18 cellular contexts compared by ENCODE assay signal in genomic region chrX:31209005-31209612, GRCh38.
DNase-seq lines count a peak whose midpoint lies in the region; ATAC-seq and TF ChIP-seq lines count a peak whose summit lies in the region.
"Had no signal": no experiment of that assay in that cellular context is flagged by ENCODE, and none has a peak within 500 bp of the region (broad histone marks: within the 10 kb centered on the region; RNA-seq: fewer than 3 reads in every experiment).

No MANE protein-coding gene starts in this region.

- peaks cover 0 to 4% (median 0%) of the 10 kb centered on the region in 7 donors for H3K4me1 Mint-ChIP-seq in naive thymus-derived CD4-positive, alpha-beta T cell
- H3K4me1 Mint-ChIP-seq: B cell had no signal

- H3K36me3 ChIP-seq in BJ (ENCODE audit: control insufficient read depth, insufficient read depth, low read length) (no peaks in the 10 kb centered on the region), brain microvascular endothelial cell (replicated peaks) (no peaks in the 10 kb centered on the region)
- no peaks in the 10 kb centered on the region for H3K36me3 ChIP-seq in effector memory CD4-positive, alpha-beta T cell (ENCODE audit: control insufficient read depth, insufficient read depth, low read length)
- H3K36me3 ChIP-seq in naive thymus-derived CD4-positive, alpha-beta T cell (ENCODE audit: control insufficient read depth in 2 of 3, insufficient read depth in 3 of 3, low read length in 3 of 3), result no peaks in the 10 kb centered on the region

- H3K27me3 ChIP-seq in BJ (ENCODE audit: control insufficient read depth, insufficient read depth, low read length), result no peaks in the 10 kb centered on the region
- H3K27me3 ChIP-seq in brain microvascular endothelial cell (replicated peaks), result no peaks in the 10 kb centered on the region
- peaks cover 2% of the 10 kb centered on the region for H3K27me3 ChIP-seq in effector memory CD4-positive, alpha-beta T cell (replicated peaks; ENCODE audit: control insufficient read depth, insufficient read depth, low read length, poor library complexity, severe bottlenecking)
- H3K27me3 ChIP-seq in naive thymus-derived CD4-positive, alpha-beta T cell (ENCODE audit: control insufficient read depth in 2 of 2, insufficient read depth in 2 of 2, low read length in 2 of 2), result no peaks in the 10 kb centered on the region

- no peaks in the 10 kb centered on the region for H3K9me3 ChIP-seq in effector memory CD4-positive, alpha-beta T cell (ENCODE audit: control insufficient read depth, low read length)
- H3K9me3 ChIP-seq in naive thymus-derived CD4-positive, alpha-beta T cell (ENCODE audit: control insufficient read depth in 2 of 3, low read length in 3 of 3), result no peaks in the 10 kb centered on the region

- H3K27ac ChIP-seq in brain microvascular endothelial cell, result peak overlapping the region; percentile 23
- H3K27ac ChIP-seq in effector memory CD4-positive, alpha-beta T cell (ENCODE audit: insufficient read depth, low read length, poor library complexity, severe bottlenecking), result no peak overlapping the region
- no peak overlapping the region for H3K27ac ChIP-seq in naive thymus-derived CD4-positive, alpha-beta T cell (ENCODE audit: low read depth, low read length)

- H3K4me1 ChIP-seq in effector memory CD4-positive, alpha-beta T cell (ENCODE audit: control insufficient read depth, insufficient read depth, low read length, poor library complexity, severe bottlenecking), result no peaks in the 10 kb centered on the region
- no peaks in the 10 kb centered on the region for H3K4me1 ChIP-seq in naive thymus-derived CD4-positive, alpha-beta T cell (ENCODE audit: control insufficient read depth in 2 of 2, insufficient read depth in 2 of 2, low read length in 2 of 2)

- CTCF ChIA-PET in BJ (lab: Yijun Ruan, JAX), result interaction anchor here (1.1 kb wide), 1 partner anchor 437 kb away, joined by 5 read pairs; no protein-coding TSS in a partner anchor
- CTCF ChIA-PET in naive thymus-derived CD4-positive, alpha-beta T cell (lab: Charles Lee), result no interaction called here

- H3K4me3 Mint-ChIP-seq in naive thymus-derived CD4-positive, alpha-beta T cell, result no peak overlapping the region
- H3K4me3 Mint-ChIP-seq: activated naive CD8-positive, alpha-beta T cell; B cell; H9; T-helper 1 cell treated with Interleukin-12 subunit alpha and Interleukin-12 subunit beta and Interleukin-4 antibody, amounts not matched to agents 30 μg/mL and 1 μg/mL, for 36 hours had no signal

- TF ChIP-seq CTCF in BJ (IDR thresholded peaks at IDR 0.05; ENCODE audit: insufficient read depth, low read depth, low read length) (no peak), brain microvascular endothelial cell (IDR thresholded peaks at IDR 0.05; ENCODE audit: low read depth, low read length, missing control alignments) (no peak), GM10266 (IDR thresholded peaks at IDR 0.05; ENCODE audit: control insufficient read depth, insufficient read depth, low read depth, missing control alignments) (no peak)

- intact Hi-C loops in naive thymus-derived CD4-positive, alpha-beta T cell (cut with micrococcal nuclease), result no loop called here

- H3K9me3 Mint-ChIP-seq in naive thymus-derived CD4-positive, alpha-beta T cell, result peaks cover 0 to 5% (median 0%) of the 10 kb centered on the region in 11 donors
- H3K9me3 Mint-ChIP-seq: T-helper 1 cell treated with Interleukin-12 subunit alpha and Interleukin-12 subunit beta and Interleukin-4 antibody, amounts not matched to agents 30 μg/mL and 1 μg/mL, for 36 hours had no signal

- DNase-seq in BJ (ENCODE audit: low read depth) (peak; percentile 24), HS-27A (ENCODE audit: low read depth) (peak; percentile 8), brain microvascular endothelial cell (peak; percentile 43), left kidney (ENCODE audit: low read depth, low spot score) (peak; percentile 30), cerebellar nuclear complex (lab: John Stamatoyannopoulos, UW) (no peak), GM10266 (ENCODE audit: extremely low spot score) (no peak)
- DNase-seq in effector memory CD4-positive, alpha-beta T cell, result no peak
- DNase-seq in naive thymus-derived CD4-positive, alpha-beta T cell, result no peak
- DNase-seq: central memory CD4-positive, alpha-beta T cell; DMS 273 treated with DMSO at 0.1 percent for 48 hours; H9; KG1; NCI-H1436; NCI-H510A treated with DMSO at 0.1 percent for 48 hours; stimulated activated naive CD4-positive, alpha-beta T cell treated with Interleukin-2 at 50 U/mL for 16 hours had no signal

- POLR2A ChIA-PET in BJ (lab: Charles Lee), result no interaction called here
- POLR2A ChIA-PET in naive thymus-derived CD4-positive, alpha-beta T cell (lab: Charles Lee), result no interaction called here

- no peaks in the 10 kb centered on the region for H3K36me3 Mint-ChIP-seq in naive thymus-derived CD4-positive, alpha-beta T cell
- H3K36me3 Mint-ChIP-seq: activated naive CD8-positive, alpha-beta T cell had no signal

- no peak for ATAC-seq in naive thymus-derived CD4-positive, alpha-beta T cell

- H3K4me3 ChIP-seq in BJ (ENCODE audit: low read depth, low read length) (no peak overlapping the region), brain microvascular endothelial cell (ENCODE audit: low read depth, low read length) (no peak overlapping the region)
- no peak overlapping the region for H3K4me3 ChIP-seq in effector memory CD4-positive, alpha-beta T cell (ENCODE audit: insufficient read depth, low read depth, low read length, poor library complexity, severe bottlenecking)
- H3K4me3 ChIP-seq in naive thymus-derived CD4-positive, alpha-beta T cell (ENCODE audit: low read length), result no peak overlapping the region

- no peaks in the 10 kb centered on the region for H3K27me3 Mint-ChIP-seq in naive thymus-derived CD4-positive, alpha-beta T cell
- H3K27me3 Mint-ChIP-seq: B cell had no signal

- H3K27ac Mint-ChIP-seq in naive thymus-derived CD4-positive, alpha-beta T cell, result no peak overlapping the region
- H3K27ac Mint-ChIP-seq: activated naive CD8-positive, alpha-beta T cell; B cell; T-helper 1 cell treated with Interleukin-12 subunit alpha and Interleukin-12 subunit beta and Interleukin-4 antibody, amounts not matched to agents 30 μg/mL and 1 μg/mL, for 36 hours had no signal

- in situ Hi-C loops in brain microvascular endothelial cell (cut with HindIII; ENCODE audit: low pct_ligation_motif_present, low sequenced_read_pairs), result no loop called here

Comparison
In these comparisons a context has a peak if more than half of its experiments do, and no peak if none do; other contexts are left out.
1. DNase-seq: peak in BJ (single experiment), HS-27A (single experiment), brain microvascular endothelial cell (single experiment) and left kidney (single experiment); none in effector memory CD4-positive, alpha-beta T cell (0 of 3), cerebellar nuclear complex (0 of 2), naive thymus-derived CD4-positive, alpha-beta T cell (0 of 9) and GM10266 (single experiment).